ENCODE assay signal across 8 cellular contexts in genomic region chr17:68248199-68248825, GRCh38. TPM values are rescaled to one million over a fixed set of nuclear protein-coding genes. Genes with fewer than 3 reads are reported as not detected.
A peak's percentile ranks its signal among the peaks of the same experiment; 100 is the strongest.
DNase-seq lines count a peak whose midpoint lies in the region; FAIRE-seq and TF ChIP-seq lines count a peak whose summit lies in the region.

No MANE protein-coding gene starts in this region.

- peak overlapping the region; percentile 53 for H3K9ac ChIP-seq in iPS-18a (ENCODE audit: low read length)

- TF ChIP-seq CTCF in HFF-Myc (IDR thresholded peaks at IDR 0.05; ENCODE audit: low read depth, low read length, missing control alignments), result no peak
- no peak for TF ChIP-seq CTCF in NB4 (IDR thresholded peaks at IDR 0.05; ENCODE audit: low read depth, low read length)
- TF ChIP-seq CTCF in GM10248 (IDR thresholded peaks at IDR 0.05; ENCODE audit: control extremely low read depth, extremely low read depth, low read depth, missing control alignments), result no peak

- peak; percentile 52 for DNase-seq in SIG-M5 treated with dmso at 0.1 percent for 504 hours (lab: John Stamatoyannopoulos, UW; ENCODE audit: unreplicated experiment)
- no peak for DNase-seq in SIG-M5 (lab: John Stamatoyannopoulos, UW)
- no peak for DNase-seq in HFF-Myc (ENCODE audit: extremely low read depth, low read depth)
- no peak for DNase-seq in NB4 (ENCODE audit: low read depth)
- DNase-seq in astrocyte of the hippocampus (ENCODE audit: low read depth, low spot score), result peak; percentile 75
- no peak for DNase-seq in small intestine
- DNase-seq in GM10248 (ENCODE audit: extremely low spot score), result no peak

- WGBS in small intestine, 3 donors, result 1 to 3% (median 2%) methylated on average over 14 to 19 of the region's 19 CpGs

- peaks cover 5% of the 10 kb centered on the region for H3K4me1 ChIP-seq in iPS-18a (ENCODE audit: control insufficient read depth, low read depth, low read length)
- no peaks in the 10 kb centered on the region for H3K4me1 ChIP-seq in small intestine (ENCODE audit: control insufficient read depth in 2 of 2, insufficient read depth in 1 of 2, low read depth in 1 of 2, low read length in 1 of 2)

- H3K27ac ChIP-seq in iPS-18a (ENCODE audit: low read length), result no peak overlapping the region
- peak overlapping the region; percentile 87 to 97 for H3K27ac ChIP-seq in small intestine (ENCODE audit: low read depth in 1 of 2, low read length in 1 of 2)

- POLR2A ChIA-PET in GM10248 (lab: Yijun Ruan, JAX), result interaction anchor here (1.0 to 1.5 kb wide), 2 partner anchors 9 to 10 kb away, joined by 3 to 4 read pairs; no protein-coding TSS in a partner anchor

- no peak for FAIRE-seq in small intestine (lab: Jason Lieb, UNC)

- H3K4me3 ChIP-seq in HFF-Myc (replicated peaks; ENCODE audit: low read depth, low read length) (peak overlapping the region; percentile 69), NB4 (ENCODE audit: low read depth, low read length) (peak overlapping the region; percentile 81), iPS-18a (ENCODE audit: low read length) (peak overlapping the region; percentile 85), small intestine (ENCODE audit: low read depth in 1 of 2, low read length in 2 of 2) (peak overlapping the region; percentile 77 to 84)

- H3K9me3 ChIP-seq in iPS-18a (ENCODE audit: control insufficient read depth, low read depth, low read length), result no peaks in the 10 kb centered on the region
- no peaks in the 10 kb centered on the region for H3K9me3 ChIP-seq in small intestine (ENCODE audit: control insufficient read depth, low read depth)

- CTCF ChIA-PET in GM10248 (lab: Yijun Ruan, JAX), result interaction anchor here (1.1 to 4.9 kb wide), 12 partner anchors 11 to 216 kb away, joined by 3 to 18 read pairs (median 6); no protein-coding TSS in a partner anchor

- no peak for TF ChIP-seq POLR2A in NB4 (IDR thresholded peaks at IDR 0.05; ENCODE audit: extremely low read depth, insufficient read length)

- peaks cover 6% of the 10 kb centered on the region for H3K36me3 ChIP-seq in iPS-18a (ENCODE audit: control insufficient read depth, low read depth, low read length)
- H3K36me3 ChIP-seq in small intestine (ENCODE audit: control insufficient read depth in 2 of 2, insufficient read depth in 2 of 2, low read length in 2 of 2), result no peaks in the 10 kb centered on the region

- H3K27me3 ChIP-seq in iPS-18a (ENCODE audit: control insufficient read depth, insufficient read depth, low read length), result no peaks in the 10 kb centered on the region
- no peaks in the 10 kb centered on the region for H3K27me3 ChIP-seq in small intestine (ENCODE audit: control insufficient read depth in 2 of 2, insufficient read depth in 2 of 2, low read length in 2 of 2)

RNA-seq across cellular contexts. Expression of gene AMZ2, which starts 0.5 kb away (rescaled TPM):
- 10 to 100 TPM; 29.1 to 38.0 (median 29.7) TPM for polyA plus RNA-seq in small intestine

RNA-seq across cellular contexts. Expression of gene SLC16A6, which starts 42.6 kb away (rescaled TPM):
- polyA plus RNA-seq in small intestine, result under 1 TPM in 1 of 3 donors, not detected in 2; 0.18 TPM

RNA-seq across cellular contexts. Expression of gene ARSG, which starts 43.0 kb away (rescaled TPM):
- 1 to 10 TPM in 1 of 3 donors, under 1 TPM in 1, not detected in 1; 0.81 to 1.6 TPM for polyA plus RNA-seq in small intestine

Comparison
In these comparisons a context has a peak if more than half of its experiments do, and no peak if none do; other contexts are left out.
1. DNase-seq: peak in SIG-M5 treated with dmso at 0.1 percent for 504 hours (single experiment) and astrocyte of the hippocampus (single experiment); none in SIG-M5 (single experiment), HFF-Myc (single experiment), NB4 (single experiment), small intestine (single experiment) and GM10248 (single experiment).
2. Peak in every context shown above with its lines, with median percentiles within 50 percentile points of each other: H3K4me3 ChIP-seq.